ENCODE assay signal across 20 cellular contexts in the genomic region with DNA sequence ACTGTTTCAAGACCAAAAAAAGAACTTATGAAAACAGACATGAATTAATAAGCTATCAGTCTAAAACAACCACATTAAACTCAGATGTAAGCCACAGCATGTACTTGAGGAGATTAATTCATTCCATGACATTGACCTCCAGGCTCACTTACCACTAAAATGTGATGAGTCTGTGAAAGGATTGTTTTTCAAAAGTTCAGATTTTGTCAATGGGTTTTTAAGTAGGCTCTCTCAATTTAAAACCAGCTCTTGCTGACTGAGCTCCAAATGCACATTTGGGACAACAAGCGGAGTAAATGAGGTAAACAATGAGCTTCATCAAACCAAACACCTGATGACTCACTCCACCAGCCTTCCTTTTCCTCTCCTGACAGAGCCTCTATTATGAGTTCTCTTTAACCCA.
DNase-seq lines count a peak whose midpoint lies in the region; ATAC-seq, FAIRE-seq and TF ChIP-seq lines count a peak whose summit lies in the region.
"Had no signal": no experiment of that assay in that cellular context is flagged by ENCODE, and none has a peak within 500 bp of the region (broad histone marks: within the 10 kb centered on the region; RNA-seq: fewer than 3 reads in every experiment).

No MANE protein-coding gene starts in this region.

- no peaks in the 10 kb centered on the region for H3K9me3 ChIP-seq in iPS-20b (ENCODE audit: insufficient read depth, low read depth, low read length)
- H3K9me3 ChIP-seq: ascending aorta, BLaER1 had no signal

- H3K9ac ChIP-seq in iPS-20b (ENCODE audit: low read depth, low read length), result no peak overlapping the region
- H3K9ac ChIP-seq: BLaER1 had no signal

- H3K27me3 ChIP-seq in iPS-20b (ENCODE audit: insufficient read depth, low read length), result no peaks in the 10 kb centered on the region
- H3K27me3 ChIP-seq: ascending aorta, BLaER1, foreskin keratinocyte had no signal

- H3K4me3 ChIP-seq in cardiac fibroblast (replicated peaks in 1 of 2; ENCODE audit: low read depth in 2 of 2, low read length in 2 of 2) (no peak overlapping the region), iPS-20b (ENCODE audit: low read length) (0 out of 2 replicates have a peak overlapping the region, but pooled peaks have one; percentile 17)
- H3K4me3 ChIP-seq: ascending aorta, BLaER1, dorsolateral prefrontal cortex, lung had no signal

- intact Hi-C loops in Right ventricle myocardium inferior (cut with DNase I), result no loop called here

- no peaks in the 10 kb centered on the region for H3K36me3 ChIP-seq in iPS-20b (ENCODE audit: insufficient read depth, low read depth, low read length)
- H3K36me3 ChIP-seq: ascending aorta, BLaER1 had no signal

- DNase-seq in Daoy (ENCODE audit: low read depth), result peak; percentile 25
- DNase-seq in NCI-H1436 (lab: John Stamatoyannopoulos, UW), result peak; percentile 38
- peak; percentile 17 to 43 for DNase-seq in cardiac fibroblast (ENCODE audit: low read depth in 2 of 2)
- DNase-seq in activated CD4-positive, alpha-beta T cell treated with anti-CD3 and anti-CD28 coated beads for 48 hours, result no peak
- DNase-seq in GM12891 (ENCODE audit: insufficient read length, low spot score), result no peak
- no peak for DNase-seq in Right ventricle myocardium inferior (ENCODE audit: missing footprints)
- DNase-seq: dorsolateral prefrontal cortex, foreskin keratinocyte, GOT3, MV-4-11, natural killer cell, NCI-H2227 treated with DMSO at 0.1 percent for 48 hours, SHP77 treated with DMSO at 0.1 percent for 48 hours, substantia nigra had no signal

- no peak for FAIRE-seq in GM12891 (lab: Jason Lieb, UNC)
- FAIRE-seq: HTR-8/SVneo had no signal

- no peak for ATAC-seq in HG03378 (IDR thresholded peaks at IDR 0.05; ENCODE audit: unreplicated experiment)
- no peak for ATAC-seq in Right ventricle myocardium inferior
- ATAC-seq: foreskin keratinocyte, natural killer cell had no signal

- no peak for TF ChIP-seq CTCF in cardiac fibroblast (IDR thresholded peaks at IDR 0.05; ENCODE audit: low read depth, low read length)

- TF ChIP-seq POLR2A in GM12891 (IDR thresholded peaks at IDR 0.05; ENCODE audit: low read depth, low read length), result no peak

- H3K4me1 ChIP-seq in iPS-20b (ENCODE audit: insufficient read depth, low read length), result peaks cover 23% of the 10 kb centered on the region
- H3K4me1 ChIP-seq: ascending aorta, BLaER1, foreskin keratinocyte had no signal

- H3K27ac ChIP-seq in iPS-20b (ENCODE audit: low read length), result no peak overlapping the region
- H3K27ac ChIP-seq: ascending aorta, BLaER1, dorsolateral prefrontal cortex, foreskin keratinocyte had no signal

TF ChIP-seq in GM12891, 5 proteins besides CTCF, POLR2A, EP300 and RAD21:
- TF ChIP-seq PAX5 (IDR thresholded peaks at IDR 0.05; ENCODE audit: insufficient read depth, low read length, severe bottlenecking) (no peak), POLR2AphosphoS5 (IDR thresholded peaks at IDR 0.05; ENCODE audit: low read depth, low read length) (no peak), TAF1 (IDR thresholded peaks at IDR 0.05; ENCODE audit: low read depth, low read length) (no peak), POU2F2 (IDR thresholded peaks at IDR 0.05; ENCODE audit: low read depth, low read length) (no peak), SPI1 (IDR thresholded peaks at IDR 0.05; ENCODE audit: low read depth, low read length) (no peak)

Comparison
In these comparisons a context has a peak if more than half of its experiments do, and no peak if none do; other contexts are left out.
1. DNase-seq: peak in Daoy (single experiment), NCI-H1436 (single experiment) and cardiac fibroblast (2 of 2); none in activated CD4-positive, alpha-beta T cell treated with anti-CD3 and anti-CD28 coated beads for 48 hours (single experiment), GM12891 (single experiment) and Right ventricle myocardium inferior (single experiment).